In the genomic region with DNA sequence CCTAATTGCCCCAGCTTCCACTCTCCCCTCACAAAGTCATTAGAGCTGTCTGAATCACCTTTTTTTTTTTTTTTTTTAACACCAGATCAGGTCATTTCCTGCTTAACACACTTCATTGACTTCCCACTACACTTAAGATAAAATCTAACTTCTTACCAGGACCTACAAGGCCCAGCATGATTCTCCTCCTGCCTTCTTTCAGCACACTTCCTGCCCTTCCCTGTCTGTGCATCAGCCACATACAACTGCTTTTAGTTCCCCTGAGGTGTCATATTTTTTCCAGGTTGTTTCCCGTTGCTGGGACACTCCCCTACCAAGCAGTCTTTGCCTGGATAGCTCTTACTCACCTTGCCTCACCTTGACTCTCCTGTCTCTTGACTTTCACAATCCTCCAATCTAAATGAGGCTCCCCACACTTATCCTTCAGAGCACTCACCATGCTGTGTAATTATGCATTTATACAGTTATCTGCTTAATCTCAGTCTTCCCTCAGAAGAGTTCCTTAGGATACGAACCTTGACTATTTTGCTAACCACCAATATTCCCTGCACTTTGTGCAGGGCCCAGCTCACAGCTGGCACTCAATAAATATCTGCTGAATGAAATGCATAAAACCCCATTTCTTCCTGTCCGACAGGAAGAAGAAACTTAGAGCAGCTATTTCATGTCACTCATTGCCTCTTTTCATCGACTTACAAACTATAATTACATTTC, we compare ENCODE assay signal across 9 cellular contexts.
DNase-seq lines count a peak whose midpoint lies in the region; ATAC-seq, FAIRE-seq and TF ChIP-seq lines count a peak whose summit lies in the region.
"Had no signal": no experiment of that assay in that cellular context is flagged by ENCODE, and none has a peak within 500 bp of the region (broad histone marks: within the 10 kb centered on the region; RNA-seq: fewer than 3 reads in every experiment).

No MANE protein-coding gene starts in this region.

- TF ChIP-seq EP300 in tibial nerve (IDR thresholded peaks at IDR 0.05), result no peak

- H3K27me3 ChIP-seq in iPS-20b (ENCODE audit: insufficient read depth, low read length) (no peaks in the 10 kb centered on the region), tibial nerve (no peaks in the 10 kb centered on the region), dorsolateral prefrontal cortex (no peaks in the 10 kb centered on the region)

- H3K4me3 Mint-ChIP-seq in activated CD8-positive, alpha-beta memory T cell treated with anti-CD3 and anti-CD28 coated beads, Interleukin-2, amount 10 ng/mL, durations not matched to agents 7 days and 5 days, result no peak overlapping the region
- H3K4me3 Mint-ChIP-seq in activated CD4-positive, alpha-beta memory T cell treated with anti-CD3 and anti-CD28 coated beads for 36 hours, result no peak overlapping the region
- H3K4me3 Mint-ChIP-seq: stimulated activated naive CD8-positive, alpha-beta T cell treated with anti-CD3 and anti-CD28 coated beads, Interleukin-15, Interleukin-2, amounts not matched to agents 100 ng/mL and 50 ng/mL, for 24 hours had no signal

- H3K27ac Mint-ChIP-seq in activated CD8-positive, alpha-beta memory T cell treated with anti-CD3 and anti-CD28 coated beads, Interleukin-2, amount 10 ng/mL, durations not matched to agents 7 days and 5 days, result no peak overlapping the region
- H3K27ac Mint-ChIP-seq in activated CD4-positive, alpha-beta memory T cell treated with anti-CD3 and anti-CD28 coated beads for 36 hours, result no peak overlapping the region
- H3K27ac Mint-ChIP-seq: stimulated activated naive CD8-positive, alpha-beta T cell treated with anti-CD3 and anti-CD28 coated beads, Interleukin-15, Interleukin-2, amounts not matched to agents 100 ng/mL and 50 ng/mL, for 24 hours had no signal

- H3K27ac ChIP-seq in iPS-20b (ENCODE audit: low read length), result no peak overlapping the region
- H3K27ac ChIP-seq in tibial nerve, result peak overlapping the region in 3 of 4 donors; percentile 18 to 95 (median 30)
- H3K27ac ChIP-seq in dorsolateral prefrontal cortex, result peak overlapping the region in 7 of 59 donors; percentile 3 to 68 (median 34)

- peak; percentile 90 for FAIRE-seq in RCC 7860 (lab: Jason Lieb, UNC)

- TF ChIP-seq CTCF in tibial nerve (IDR thresholded peaks at IDR 0.05), result no peak
- TF ChIP-seq CTCF in dorsolateral prefrontal cortex (IDR thresholded peaks at IDR 0.05 in 54 of 56, conservative IDR thresholded peaks at IDR 0.05 in 2 of 56; ENCODE audit: low read depth in 1 of 56, partially characterized antibody in 56 of 56), result no peak

- no peak for DNase-seq in activated CD8-positive, alpha-beta memory T cell treated with anti-CD3 and anti-CD28 coated beads, Interleukin-2, amount 10 ng/mL, durations not matched to agents 7 days and 5 days
- no peak for DNase-seq in activated CD8-positive, alpha-beta memory T cell treated with anti-CD3 and anti-CD28 coated beads for 24 hours
- DNase-seq in RCC 7860 (ENCODE audit: low spot score) (peak; percentile 91), tibial nerve (ENCODE audit: low spot score in 2 of 2) (no peak), dorsolateral prefrontal cortex (no peak)
- DNase-seq in activated CD4-positive, alpha-beta T cell treated with anti-CD3 and anti-CD28 coated beads for 48 hours, result no peak
- no peak for DNase-seq in activated CD4-positive, alpha-beta memory T cell treated with anti-CD3 and anti-CD28 coated beads for 36 hours

- peak overlapping the region; percentile 5; the same call in 1 of the 2 replicates for H3K9ac ChIP-seq in iPS-20b (ENCODE audit: low read depth, low read length)

- intact Hi-C loops in dorsolateral prefrontal cortex (cut with DNase I), result loop anchor here (5.0 to 10.0 kb wide), 3 partner anchors 100 to 127 kb away; a partner anchor contains a TSS
- intact Hi-C loops in activated CD4-positive, alpha-beta memory T cell treated with anti-CD3 and anti-CD28 coated beads for 36 hours (cut with micrococcal nuclease), result loop anchor here (5.0 to 10.0 kb wide), 2 partner anchors 143 to 220 kb away; a partner anchor contains a TSS

- H3K9me3 ChIP-seq in iPS-20b (ENCODE audit: insufficient read depth, low read depth, low read length), result no peaks in the 10 kb centered on the region
- H3K9me3 ChIP-seq in tibial nerve, result no peaks in the 10 kb centered on the region

- H3K4me1 ChIP-seq in iPS-20b (ENCODE audit: insufficient read depth, low read length), result peaks cover 32% of the 10 kb centered on the region; the same call in 1 of the 2 replicates
- H3K4me1 ChIP-seq in tibial nerve, result peaks cover 0 to 38% (median 19%) of the 10 kb centered on the region in 4 donors

- peak; percentile 44 for ATAC-seq in activated CD8-positive, alpha-beta memory T cell treated with anti-CD3 and anti-CD28 coated beads, Interleukin-2, amount 10 ng/mL, durations not matched to agents 7 days and 5 days

- H3K36me3 Mint-ChIP-seq in activated CD8-positive, alpha-beta memory T cell treated with anti-CD3 and anti-CD28 coated beads, Interleukin-2, amount 10 ng/mL, durations not matched to agents 7 days and 5 days, result no peaks in the 10 kb centered on the region
- no peaks in the 10 kb centered on the region for H3K36me3 Mint-ChIP-seq in activated CD4-positive, alpha-beta memory T cell treated with anti-CD3 and anti-CD28 coated beads for 36 hours

- H3K4me1 Mint-ChIP-seq in activated CD8-positive, alpha-beta memory T cell treated with anti-CD3 and anti-CD28 coated beads, Interleukin-2, amount 10 ng/mL, durations not matched to agents 7 days and 5 days, result peaks cover 4% of the 10 kb centered on the region
- H3K4me1 Mint-ChIP-seq in activated CD4-positive, alpha-beta memory T cell treated with anti-CD3 and anti-CD28 coated beads for 36 hours (ENCODE audit: low read depth), result peaks cover 5% of the 10 kb centered on the region

- POLR2A ChIA-PET in activated CD4-positive, alpha-beta memory T cell treated with anti-CD3 and anti-CD28 coated beads for 36 hours (lab: Charles Lee), result no interaction called here

- H3K9me3 Mint-ChIP-seq in activated CD8-positive, alpha-beta memory T cell treated with anti-CD3 and anti-CD28 coated beads, Interleukin-2, amount 10 ng/mL, durations not matched to agents 7 days and 5 days (ENCODE audit: low read depth), result no peaks in the 10 kb centered on the region
- no peaks in the 10 kb centered on the region for H3K9me3 Mint-ChIP-seq in activated CD4-positive, alpha-beta memory T cell treated with anti-CD3 and anti-CD28 coated beads for 36 hours
- H3K9me3 Mint-ChIP-seq: stimulated activated naive CD8-positive, alpha-beta T cell treated with anti-CD3 and anti-CD28 coated beads, Interleukin-15, Interleukin-2, amounts not matched to agents 100 ng/mL and 50 ng/mL, for 24 hours had no signal

- peaks cover 21% of the 10 kb centered on the region for H3K27me3 Mint-ChIP-seq in activated CD8-positive, alpha-beta memory T cell treated with anti-CD3 and anti-CD28 coated beads, Interleukin-2, amount 10 ng/mL, durations not matched to agents 7 days and 5 days
- H3K27me3 Mint-ChIP-seq in activated CD4-positive, alpha-beta memory T cell treated with anti-CD3 and anti-CD28 coated beads for 36 hours, result peaks cover 19% of the 10 kb centered on the region

- CTCF ChIA-PET in activated CD8-positive, alpha-beta memory T cell treated with anti-CD3 and anti-CD28 coated beads, Interleukin-2, amount 10 ng/mL, durations not matched to agents 7 days and 5 days (lab: Charles Lee), result interaction anchor here (0.7 to 2.4 kb wide), 4 partner anchors 17 to 145 kb away, joined by 3 to 8 read pairs (median 6); no protein-coding TSS in a partner anchor
- CTCF ChIA-PET in activated CD4-positive, alpha-beta memory T cell treated with anti-CD3 and anti-CD28 coated beads for 36 hours (lab: Charles Lee), result interaction anchor here (0.7 to 2.7 kb wide), 11 partner anchors 9 to 323 kb away, joined by 3 to 9 read pairs (median 4); no protein-coding TSS in a partner anchor

- no peak overlapping the region for H3K4me3 ChIP-seq in iPS-20b (ENCODE audit: low read length)
- no peak overlapping the region for H3K4me3 ChIP-seq in tibial nerve
- no peak overlapping the region for H3K4me3 ChIP-seq in dorsolateral prefrontal cortex

- WGBS in tibial nerve, 2 donors, result 56 to 57% methylated on average over 4 of the region's 4 CpGs

- no peak for TF ChIP-seq POLR2A in tibial nerve (IDR thresholded peaks at IDR 0.05)

- no peaks in the 10 kb centered on the region for H3K36me3 ChIP-seq in iPS-20b (ENCODE audit: insufficient read depth, low read depth, low read length)
- H3K36me3 ChIP-seq in tibial nerve, result no peaks in the 10 kb centered on the region
